ENCODE assay signal across 24 cellular contexts in the genomic region with DNA sequence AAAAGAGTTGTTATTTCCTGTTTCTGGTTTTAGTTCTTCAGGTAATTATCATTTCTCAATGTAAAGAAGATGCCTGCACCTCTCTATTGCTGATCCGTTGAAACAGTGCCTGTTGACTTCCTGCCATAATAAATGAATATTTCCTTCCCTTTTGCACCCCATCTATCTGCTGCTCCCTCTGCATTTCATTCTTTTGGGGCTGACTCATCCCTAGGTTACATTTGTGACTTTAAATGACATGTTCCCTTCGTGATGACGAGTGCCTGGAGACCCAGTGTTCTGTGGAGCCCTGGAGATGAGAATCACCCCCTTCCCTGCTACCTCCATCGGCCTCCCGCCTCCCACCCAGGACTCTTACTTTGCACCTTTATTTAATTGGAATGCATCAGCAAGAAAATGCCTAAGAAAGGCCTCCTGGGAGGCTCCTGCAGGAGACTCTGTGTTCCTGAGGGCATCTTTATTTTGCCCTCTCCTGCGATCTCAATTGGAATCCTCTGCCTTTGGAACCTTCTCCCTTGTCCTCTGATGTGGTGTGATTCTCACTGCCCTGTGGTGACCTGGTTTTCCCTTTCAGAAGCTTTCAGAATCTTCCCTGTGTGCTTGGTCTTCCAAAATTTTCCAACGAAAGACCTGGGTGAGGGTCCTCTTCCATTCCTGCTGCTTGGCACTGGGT. TPM values are rescaled to one million over a fixed set of nuclear protein-coding genes. Genes with fewer than 3 reads are reported as not detected.
DNase-seq lines count a peak whose midpoint lies in the region; ATAC-seq and TF ChIP-seq lines count a peak whose summit lies in the region.
"Had no signal": no experiment of that assay in that cellular context is flagged by ENCODE, and none has a peak within 500 bp of the region (broad histone marks: within the 10 kb centered on the region; RNA-seq: fewer than 3 reads in every experiment).

No MANE protein-coding gene starts in this region.

- TF ChIP-seq POLR2A in thyroid gland (IDR thresholded peaks at IDR 0.05) = no peak

- no peak for TF ChIP-seq CTCF in DOHH2 (IDR thresholded peaks at IDR 0.05; ENCODE audit: low read depth, low read length, poor library complexity, severe bottlenecking)
- no peak for TF ChIP-seq CTCF in thyroid gland (IDR thresholded peaks at IDR 0.05)

- peaks cover 5% of the 10 kb centered on the region; the same call in 1 of the 2 replicates for H4K20me1 ChIP-seq in DOHH2 (ENCODE audit: control insufficient read depth, insufficient read depth, low read depth, low read length)

- H3K27me3 ChIP-seq in DOHH2 (ENCODE audit: control insufficient read depth, low read length) = no peaks in the 10 kb centered on the region
- no peaks in the 10 kb centered on the region for H3K27me3 ChIP-seq in H7 (ENCODE audit: control insufficient read depth, insufficient read depth, low read length)
- H3K27me3 ChIP-seq in thyroid gland = no peaks in the 10 kb centered on the region
- H3K27me3 ChIP-seq: SJCRH30 had no signal

- H3K79me2 ChIP-seq in DOHH2 (ENCODE audit: control insufficient read depth, low read length) = peaks cover 94% of the 10 kb centered on the region

- H3K36me3 ChIP-seq in DOHH2 (ENCODE audit: control insufficient read depth, low read length) = peaks cover 82% of the 10 kb centered on the region
- no peaks in the 10 kb centered on the region for H3K36me3 ChIP-seq in H7 (replicated peaks; ENCODE audit: control insufficient read depth, insufficient read depth, low read length)
- H3K36me3 ChIP-seq in thyroid gland = no peaks in the 10 kb centered on the region
- H3K36me3 ChIP-seq: SJCRH30 had no signal

- H3K27ac Mint-ChIP-seq in activated T-cell treated with anti-CD3 and anti-CD28 coated beads, Interleukin-2, amount 50 U/mL, for 72 hours = no peak overlapping the region
- H3K27ac Mint-ChIP-seq: activated CD4-positive, alpha-beta T cell treated with anti-CD3 and anti-CD28 coated beads for 36 hours; activated naive CD4-positive, alpha-beta T cell treated with anti-CD3 and anti-CD28 coated beads for 36 hours; CD8-positive, alpha-beta T cell had no signal

- no peaks in the 10 kb centered on the region for H3K9me3 ChIP-seq in DOHH2 (ENCODE audit: control insufficient read depth, insufficient read depth, low read length)
- no peaks in the 10 kb centered on the region for H3K9me3 ChIP-seq in thyroid gland
- H3K9me3 ChIP-seq: psoas muscle, SJCRH30 had no signal

- peak overlapping the region; percentile 97 for H3K4me2 ChIP-seq in DOHH2 (ENCODE audit: low read length)
- H3K4me2 ChIP-seq: KMS-11 had no signal

- peaks cover 96% of the 10 kb centered on the region for H3K4me1 ChIP-seq in DOHH2 (ENCODE audit: control insufficient read depth, low read length)
- H3K4me1 ChIP-seq in thyroid gland = peaks cover 12 to 19% of the 10 kb centered on the region in 2 donors
- H3K4me1 ChIP-seq: psoas muscle, SJCRH30 had no signal

- 74 to 85% methylated on average over 7 of the region's 7 CpGs for WGBS in thyroid gland, 2 donors

- no peaks in the 10 kb centered on the region for H3K36me3 Mint-ChIP-seq in activated T-cell treated with anti-CD3 and anti-CD28 coated beads, Interleukin-2, amount 50 U/mL, for 72 hours (ENCODE audit: insufficient read depth in 2 of 2)
- H3K36me3 Mint-ChIP-seq: CD8-positive, alpha-beta T cell had no signal

- ATAC-seq in activated T-cell treated with anti-CD3 and anti-CD28 coated beads, Interleukin-2, amount 50 U/mL, for 72 hours (replicated peaks in 1 of 2) = no peak
- ATAC-seq: activated CD4-positive, alpha-beta T cell treated with anti-CD3 and anti-CD28 coated beads for 36 hours; CD8-positive, alpha-beta T cell; left cardiac atrium; psoas muscle had no signal

- no peaks in the 10 kb centered on the region for H3K9me3 Mint-ChIP-seq in activated T-cell treated with anti-CD3 and anti-CD28 coated beads, Interleukin-2, amount 50 U/mL, for 72 hours
- H3K9me3 Mint-ChIP-seq: activated naive CD4-positive, alpha-beta T cell treated with anti-CD3 and anti-CD28 coated beads for 36 hours; CD8-positive, alpha-beta T cell had no signal

- H3K4me3 ChIP-seq in DOHH2 (ENCODE audit: low read length) = peak overlapping the region; percentile 64
- H3K4me3 ChIP-seq in H7 (ENCODE audit: insufficient read depth, low read depth, low read length) = no peak overlapping the region
- no peak overlapping the region for H3K4me3 ChIP-seq in thyroid gland (replicated peaks in 1 of 3)
- H3K4me3 ChIP-seq: psoas muscle, SJCRH30 had no signal

- H3K27ac ChIP-seq in DOHH2 (ENCODE audit: low read depth, low read length) = peak overlapping the region; percentile 92
- no peak overlapping the region for H3K27ac ChIP-seq in thyroid gland
- H3K27ac ChIP-seq: KMS-11, psoas muscle, SJCRH30 had no signal

- H3K4me3 Mint-ChIP-seq in activated T-cell treated with anti-CD3 and anti-CD28 coated beads, Interleukin-2, amount 50 U/mL, for 72 hours = no peak overlapping the region
- H3K4me3 Mint-ChIP-seq: activated CD4-positive, alpha-beta T cell treated with anti-CD3 and anti-CD28 coated beads for 36 hours; activated naive CD4-positive, alpha-beta T cell treated with anti-CD3 and anti-CD28 coated beads for 36 hours; CD8-positive, alpha-beta T cell had no signal

- H3K27me3 Mint-ChIP-seq in activated T-cell treated with anti-CD3 and anti-CD28 coated beads, Interleukin-2, amount 50 U/mL, for 72 hours (ENCODE audit: low read depth) = peaks cover 12% of the 10 kb centered on the region

- no peaks in the 10 kb centered on the region for H3K4me1 Mint-ChIP-seq in activated T-cell treated with anti-CD3 and anti-CD28 coated beads, Interleukin-2, amount 50 U/mL, for 72 hours (ENCODE audit: low read depth)
- H3K4me1 Mint-ChIP-seq: activated CD4-positive, alpha-beta T cell treated with anti-CD3 and anti-CD28 coated beads for 36 hours had no signal

- DNase-seq in H7 (peak; percentile 56), NOMO-1 treated with dmso at 0.1 percent for 144 hours (lab: John Stamatoyannopoulos, UW; ENCODE audit: unreplicated experiment) (peak; percentile 75), kidney tubule cell (ENCODE audit: low spot score) (peak; percentile 11), DMS153 (lab: John Stamatoyannopoulos, UW) (no peak), thyroid gland (no peak)
- DNase-seq in activated CD8-positive, alpha-beta memory T cell treated with anti-CD3 and anti-CD28 coated beads, Interleukin-2, amount 50 U/mL, for 4 hours = no peak
- DNase-seq in activated T-cell treated with anti-CD3 and anti-CD28 coated beads, Interleukin-2, amount 50 U/mL, for 72 hours = no peak
- DNase-seq: activated CD4-positive, alpha-beta T cell treated with anti-CD3 and anti-CD28 coated beads for 36 hours; activated naive CD4-positive, alpha-beta T cell treated with anti-CD3 and anti-CD28 coated beads for 36 hours; activated T-cell treated with anti-CD3 and anti-CD28 coated beads, Interleukin-2, amount 50 U/mL, for 48 hours; amygdala; CD8-positive, alpha-beta T cell; effector CD8-positive, alpha-beta T cell; head of caudate nucleus; left cardiac atrium; NCI-H1417; NCI-H2081; NCI-H82; psoas muscle; SJCRH30; trophoblast cell had no signal

- peaks cover 53% of the 10 kb centered on the region for H3F3A ChIP-seq in DOHH2 (ENCODE audit: control insufficient read depth, insufficient read depth)

- no peaks in the 10 kb centered on the region for H3K9me2 ChIP-seq in DOHH2 (replicated peaks; ENCODE audit: control insufficient read depth, low read length)

- intact Hi-C loops in thyroid gland (cut with DNase I) = no loop called here

RNA-seq across cellular contexts. Expression of gene LRRK1, which starts 13.7 kb away (rescaled TPM):
- 3.3 and 6.6 TPM in 2 replicates for total RNA-seq in H7 (2014; rRNA removed; shearing (Covaris generic))
- 10 to 100 TPM in 1 of 4 donors, 1 to 10 TPM in 3; 7.1 to 29.3 (median 8.5) TPM for total RNA-seq in thyroid gland
- 1 to 10 TPM in 1 of 2 donors, under 1 TPM in 1; 0.74 to 1.2 TPM for total RNA-seq in activated T-cell treated with anti-CD3 and anti-CD28 coated beads, Interleukin-2, amount 50 U/mL, for 72 hours

RNA-seq across cellular contexts. Expression of gene ALDH1A3, which starts 53.2 kb away (rescaled TPM):
- total RNA-seq in H7 (2014; rRNA removed; shearing (Covaris generic)) = 25.6 and 25.9 TPM in 2 replicates
- total RNA-seq in thyroid gland = 10 to 100 TPM in 1 of 4 donors, 1 to 10 TPM in 3; 7.1 to 17.9 (median 8.5) TPM
- total RNA-seq in activated T-cell treated with anti-CD3 and anti-CD28 coated beads, Interleukin-2, amount 50 U/mL, for 72 hours = under 1 TPM in 1 of 2 donors, not detected in 1; 0.14 TPM
- total RNA-seq: activated CD4-positive, alpha-beta T cell treated with anti-CD3 and anti-CD28 coated beads for 36 hours; activated naive CD4-positive, alpha-beta T cell treated with anti-CD3 and anti-CD28 coated beads for 36 hours; CD8-positive, alpha-beta T cell; T-helper 1 cell treated with Interleukin-12 subunit alpha and Interleukin-12 subunit beta and Interleukin-4 antibody, amounts not matched to agents 30 ng/mL and 1 ng/mL, for 36 hours had no signal

Comparison
In these comparisons a context has a peak if more than half of its experiments do, and no peak if none do; other contexts are left out.
1. DNase-seq: peak in H7 (single experiment), NOMO-1 treated with dmso at 0.1 percent for 144 hours (single experiment) and kidney tubule cell (single experiment); none in DMS153 (single experiment), thyroid gland (0 of 2), activated CD8-positive, alpha-beta memory T cell treated with anti-CD3 and anti-CD28 coated beads, Interleukin-2, amount 50 U/mL, for 4 hours (single experiment) and activated T-cell treated with anti-CD3 and anti-CD28 coated beads, Interleukin-2, amount 50 U/mL, for 72 hours (0 of 2).
2. RNA of gene ALDH1A3, which starts 53.2 kb away (total RNA-seq): 25.6 to 25.9 TPM in H7 and 7.1 to 17.9 TPM in thyroid gland; 0.14 TPM in activated T-cell treated with anti-CD3 and anti-CD28 coated beads, Interleukin-2, amount 50 U/mL, for 72 hours; every median in the first group is over 4 times any median in the second.